ENCODE assay signal across 10 cellular contexts in the genomic region with DNA sequence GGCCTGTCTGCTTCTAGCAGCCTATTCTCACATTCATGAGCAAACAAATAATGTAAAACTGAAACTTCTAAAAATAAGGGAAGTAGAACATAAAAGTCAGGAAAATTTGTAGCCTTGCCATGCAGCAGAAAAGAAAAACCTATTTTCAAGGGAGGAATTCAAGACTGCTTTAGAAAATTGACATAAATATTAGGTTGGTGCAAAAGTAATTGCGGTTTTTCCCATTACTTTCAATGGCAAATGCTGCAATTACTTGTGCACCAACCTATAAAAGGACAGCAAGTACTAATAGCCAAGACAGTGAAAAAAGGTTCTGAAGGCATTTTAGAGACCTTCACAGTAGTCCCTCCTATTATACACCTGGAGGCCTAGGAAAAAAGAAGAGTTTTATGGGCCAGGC.
"Had no signal": no experiment of that assay in that cellular context is flagged by ENCODE, and none has a peak within 500 bp of the region (broad histone marks: within the 10 kb centered on the region; RNA-seq: fewer than 3 reads in every experiment).

No MANE protein-coding gene starts in this region.

- DNase-seq: H9, HCEC 1CT, HFFc6, IMR-90, KG1 had no signal

- ATAC-seq: GM23338, K562 had no signal

- H2AFZ ChIP-seq: GM23338 had no signal

- H3K4me2 ChIP-seq: GM23338 had no signal

- H3K4me3 ChIP-seq: GM23338, K562 had no signal

- FAIRE-seq: H1, H54, K562 had no signal

- H3K27ac ChIP-seq: HL-60 had no signal
